In the genomic region with DNA sequence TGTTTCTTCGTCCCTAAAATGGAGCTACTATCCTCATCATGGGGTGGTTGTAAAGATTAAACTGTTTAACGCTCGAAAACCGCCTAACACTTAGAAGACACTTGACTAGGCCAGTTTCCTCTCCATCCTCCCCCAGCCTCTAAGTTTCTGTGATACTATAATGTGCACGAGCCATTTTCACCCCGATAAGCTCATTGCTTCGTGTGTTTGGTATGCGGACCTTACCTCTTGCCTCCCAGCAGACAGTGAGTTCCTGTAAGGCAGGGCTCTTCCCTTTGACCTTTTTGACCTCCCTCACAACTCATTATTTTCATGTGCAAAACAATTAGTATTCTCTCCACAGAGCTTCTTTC, we compare ENCODE assay signal across 7 cellular contexts. TPM values are rescaled to one million over a fixed set of nuclear protein-coding genes. Genes with fewer than 3 reads are reported as not detected.
DNase-seq lines count a peak whose midpoint lies in the region; ATAC-seq, FAIRE-seq and TF ChIP-seq lines count a peak whose summit lies in the region.

No MANE protein-coding gene starts in this region.

- H3K36me3 Mint-ChIP-seq in IgD-negative memory B cell: peaks cover 2% of the 10 kb centered on the region

- H3K36me3 ChIP-seq in bronchial epithelial cell (ENCODE audit: control insufficient read depth, insufficient read depth, low read length): no peaks in the 10 kb centered on the region

- peaks cover 18 to 32% (median 32%) of the 10 kb centered on the region in 3 donors for H3K4me1 Mint-ChIP-seq in IgD-negative memory B cell

- H3K27me3 ChIP-seq in bronchial epithelial cell (ENCODE audit: control insufficient read depth, insufficient read depth, low read length) (no peaks in the 10 kb centered on the region), mononuclear cell (ENCODE audit: insufficient read depth, low read length) (no peaks in the 10 kb centered on the region)

- peak overlapping the region; percentile 85 to 97 (median 94) for H3K4me3 Mint-ChIP-seq in IgD-negative memory B cell

- H3K27ac Mint-ChIP-seq in IgD-negative memory B cell: peak overlapping the region; percentile 39 to 83 (median 53)

- no peaks in the 10 kb centered on the region for H3K9me3 ChIP-seq in mononuclear cell (ENCODE audit: low read depth, low read length)

- TF ChIP-seq CTCF in bronchial epithelial cell (IDR thresholded peaks at IDR 0.05; ENCODE audit: insufficient read depth, low read length, severe bottlenecking): no peak

- no peaks in the 10 kb centered on the region for H3K9me3 Mint-ChIP-seq in IgD-negative memory B cell

- no peak for FAIRE-seq in bronchial epithelial cell (lab: Jason Lieb, UNC)

- DNase-seq in bronchial epithelial cell (ENCODE audit: low read depth) (no peak), kidney glomerular epithelial cell (lab: John Stamatoyannopoulos, UW) (no peak), hepatic stellate cell (ENCODE audit: low spot score) (no peak), SKM-1 treated with dmso at 0.1 percent for 144 hours (lab: John Stamatoyannopoulos, UW; ENCODE audit: unreplicated experiment) (no peak)

- no peaks in the 10 kb centered on the region for H3K27me3 Mint-ChIP-seq in IgD-negative memory B cell

- H3K4me1 ChIP-seq in mononuclear cell (ENCODE audit: insufficient read depth, low read length): peaks cover 27% of the 10 kb centered on the region

- ATAC-seq in GM19023 (IDR thresholded peaks at IDR 0.05; ENCODE audit: unreplicated experiment): peak; percentile 1

- H3K4me3 ChIP-seq in bronchial epithelial cell (ENCODE audit: low read depth, low read length): peak overlapping the region; percentile 63
- peak overlapping the region; percentile 69 for H3K4me3 ChIP-seq in mononuclear cell (ENCODE audit: low read length)

RNA-seq across cellular contexts. Expression of gene GXYLT1, which starts 0.5 kb away (rescaled TPM):
- 5.1 TPM for polyA plus RNA-seq in IgD-negative memory B cell
- 8.3 and 9.2 TPM in 2 replicates for total RNA-seq in bronchial epithelial cell
- 6.5 TPM for total RNA-seq in mononuclear cell
